ENCODE assay signal across 8 cellular contexts in genomic region chr9:19379697-19380046, GRCh38. TPM values are rescaled to one million over a fixed set of nuclear protein-coding genes. Genes with fewer than 3 reads are reported as not detected.
DNase-seq lines count a peak whose midpoint lies in the region; ATAC-seq and TF ChIP-seq lines count a peak whose summit lies in the region.

No MANE protein-coding gene starts in this region.

- CTCF ChIA-PET in RWPE1 (lab: Yijun Ruan, JAX), result interaction anchor here (0.6 kb wide), 1 partner anchor 32 kb away, joined by 3 read pairs; no protein-coding TSS in a partner anchor

- no peak overlapping the region for H2AK5ac ChIP-seq in mesendoderm (ENCODE audit: low read length)

- peak overlapping the region; percentile 91 for H3K56ac ChIP-seq in mesendoderm (ENCODE audit: low read length)

- H3K4ac ChIP-seq in mesendoderm (ENCODE audit: low read depth, low read length), result peak overlapping the region; percentile 77

- POLR2A ChIA-PET in RWPE1 (lab: Yijun Ruan, JAX; ENCODE audit: low non-redundant PET), result interaction anchor here (0.6 to 0.8 kb wide), 2 partner anchors 10 to 43 kb away, joined by 4 to 8 read pairs; no protein-coding TSS in a partner anchor

- H2BK5ac ChIP-seq in mesendoderm (ENCODE audit: low read length), result peak overlapping the region; percentile 16

- peak overlapping the region; percentile 18 for H2BK120ac ChIP-seq in mesendoderm (ENCODE audit: low read depth, low read length)

- H3K79me2 ChIP-seq in mesendoderm (ENCODE audit: control insufficient read depth, insufficient read depth, low read length), result peaks cover 27% of the 10 kb centered on the region

- no peak overlapping the region for H4K5ac ChIP-seq in mesendoderm (ENCODE audit: low read length)

- ATAC-seq in GM18520 (IDR thresholded peaks at IDR 0.05; ENCODE audit: unreplicated experiment), result peak; percentile 10
- ATAC-seq in HG02973 (IDR thresholded peaks at IDR 0.05; ENCODE audit: unreplicated experiment), result peak; percentile 30

- H2BK15ac ChIP-seq in mesendoderm (replicated peaks; ENCODE audit: low read depth), result no peak overlapping the region

- H3K23ac ChIP-seq in mesendoderm (ENCODE audit: low read length), result no peak overlapping the region

- H3K4me3 ChIP-seq in dorsolateral prefrontal cortex (peak overlapping the region; percentile 58 to 95 (median 85)), mesendoderm (ENCODE audit: low read length) (peak overlapping the region; percentile 80)

- peaks cover 2% of the 10 kb centered on the region for H3K79me1 ChIP-seq in mesendoderm (ENCODE audit: low read length)

- peaks cover 13% of the 10 kb centered on the region for H3K36me3 ChIP-seq in mesendoderm (ENCODE audit: control insufficient read depth, insufficient read depth, low read length)

- no peak for TF ChIP-seq CTCF in 22Rv1 (IDR thresholded peaks at IDR 0.05)
- no peak for TF ChIP-seq CTCF in RWPE1 (conservative IDR thresholded peaks at IDR 0.05; ENCODE audit: low read depth)
- no peak for TF ChIP-seq CTCF in dorsolateral prefrontal cortex (IDR thresholded peaks at IDR 0.05 in 54 of 56, conservative IDR thresholded peaks at IDR 0.05 in 2 of 56; ENCODE audit: low read depth in 1 of 56, partially characterized antibody in 56 of 56)
- TF ChIP-seq CTCF in type B pancreatic cell (conservative IDR thresholded peaks at IDR 0.05), result no peak

- no peak overlapping the region for H4K8ac ChIP-seq in mesendoderm (ENCODE audit: low read depth, low read length)

- H3K18ac ChIP-seq in mesendoderm (ENCODE audit: low read length), result peak overlapping the region; percentile 97

- peaks cover 23% of the 10 kb centered on the region for H3K4me1 Mint-ChIP-seq in type B pancreatic cell (ENCODE audit: unreplicated experiment)

- H3K4me3 Mint-ChIP-seq in type B pancreatic cell, result peak overlapping the region; percentile 100

- no peaks in the 10 kb centered on the region for H3K4me1 ChIP-seq in mesendoderm (ENCODE audit: control insufficient read depth, low read depth, low read length)

- H3K9me3 Mint-ChIP-seq in type B pancreatic cell, result no peaks in the 10 kb centered on the region

- H3K36me3 Mint-ChIP-seq in type B pancreatic cell, result peaks cover 43% of the 10 kb centered on the region

- peak overlapping the region; percentile 99 for H3K27ac Mint-ChIP-seq in type B pancreatic cell

- H3K27me3 ChIP-seq in dorsolateral prefrontal cortex, result no peaks in the 10 kb centered on the region
- H3K27me3 ChIP-seq in mesendoderm (ENCODE audit: insufficient read depth, low read length, poor library complexity), result no peaks in the 10 kb centered on the region

- H3K27ac ChIP-seq in 22Rv1 (peak overlapping the region; percentile 96), RWPE1 (peak overlapping the region; percentile 94), dorsolateral prefrontal cortex (peak overlapping the region; percentile 60 to 98 (median 93)), mesendoderm (ENCODE audit: low read depth, low read length) (peak overlapping the region; percentile 18)

- H3K27me3 Mint-ChIP-seq in type B pancreatic cell, result no peaks in the 10 kb centered on the region

- WGBS in mesendoderm (ENCODE audit: extremely low coverage, insufficient coverage, low lambda C conversion rate), result no CpG with 5 or more reads among the region's 30 CpGs

- DNase-seq in RWPE1 (ENCODE audit: low spot score) (peak; percentile 4), dorsolateral prefrontal cortex (peak in 3 of 10 donors; percentile 25 to 53 (median 32)), mesendoderm (no peak), type B pancreatic cell (ENCODE audit: extremely low spot score, unreplicated experiment) (no peak), NK-92 (lab: John Stamatoyannopoulos, UW; ENCODE audit: unreplicated experiment) (no peak)

- peak overlapping the region; percentile 47 for H3K4me2 ChIP-seq in mesendoderm (ENCODE audit: low read length)

- H3K9ac ChIP-seq in mesendoderm (ENCODE audit: low read length), result peak overlapping the region; percentile 94

- intact Hi-C loops in dorsolateral prefrontal cortex (cut with DNase I), result loop anchor here (1.0 to 5.0 kb wide), 9 partner anchors 29 to 332 kb away; partner anchors contain the start of genes DENND4C (in 2 of the 2), HAUS6 (in 2 of the 2), RRAGA (in 2 of the 2) and ACER2 (in 1 of the 2)

RNA-seq across cellular contexts. Expression of gene RPS6, which starts 0.4 kb away (rescaled TPM):
- 100 to 1,000 TPM; 380 to 738 (median 498) TPM for total RNA-seq in dorsolateral prefrontal cortex
- polyA plus RNA-seq in mesendoderm (2013, experiment 1 of 2), result 2,824 TPM
- 2,906 TPM for polyA plus RNA-seq in mesendoderm (2013, experiment 2 of 2)
- 2,791 and 2,920 TPM in 2 replicates for total RNA-seq in type B pancreatic cell (ENCODE audit: low replicate concordance)

RNA-seq across cellular contexts. Expression of gene ACER2, which starts 29.1 kb away (rescaled TPM):
- 10 to 100 TPM in 39 of 120 experiments, 1 to 10 TPM in 81; 4.6 to 16.6 (median 8.6) TPM for total RNA-seq in dorsolateral prefrontal cortex
- polyA plus RNA-seq in mesendoderm (2013, experiment 1 of 2), result 2.3 TPM
- polyA plus RNA-seq in mesendoderm (2013, experiment 2 of 2), result 2.0 TPM
- total RNA-seq in type B pancreatic cell (ENCODE audit: low replicate concordance), result 9.2 and 15.3 TPM in 2 replicates

Comparison
In these comparisons a context has a peak if more than half of its experiments do, and no peak if none do; other contexts are left out.
1. H3K27ac ChIP-seq: peak in every context shown above with its lines; median percentile 96 in 22Rv1; 94 in RWPE1; 93 in dorsolateral prefrontal cortex; 18 in mesendoderm.